In genomic region chr3:101423984-101424888, GRCh38 we compare ENCODE assay signal across 19 cellular contexts.
DNase-seq lines count a peak whose midpoint lies in the region; ATAC-seq lines count a peak whose summit lies in the region.
"Had no signal": no experiment of that assay in that cellular context is flagged by ENCODE, and none has a peak within 500 bp of the region (broad histone marks: within the 10 kb centered on the region; RNA-seq: fewer than 3 reads in every experiment).

No MANE protein-coding gene starts in this region.

- H3K4me1 Mint-ChIP-seq in activated T-cell treated with anti-CD3 and anti-CD28 coated beads, Interleukin-2, amount 50 U/mL, for 72 hours (ENCODE audit: low read depth): peaks cover 43% of the 10 kb centered on the region
- H3K4me1 Mint-ChIP-seq: GM23338 had no signal

- peak overlapping the region in 1 of 2 donors; percentile 20 for H3K4me3 Mint-ChIP-seq in activated T-cell treated with anti-CD3 and anti-CD28 coated beads, Interleukin-2, amount 50 U/mL, for 72 hours
- H3K4me3 Mint-ChIP-seq: GM23338; stimulated activated memory B cell treated with anti-CD40 and anti-IgM and Interleukin-4, amounts not matched to agents 10 μg/mL and 1 μg/mL and 100 μg/mL, for 72 hours had no signal

- H3K9me3 Mint-ChIP-seq in activated T-cell treated with anti-CD3 and anti-CD28 coated beads, Interleukin-2, amount 50 U/mL, for 72 hours: peaks cover 10 to 21% of the 10 kb centered on the region in 2 donors

- H3K27me3 Mint-ChIP-seq in activated T-cell treated with anti-CD3 and anti-CD28 coated beads, Interleukin-2, amount 50 U/mL, for 72 hours (ENCODE audit: low read depth): no peaks in the 10 kb centered on the region
- H3K27me3 Mint-ChIP-seq: stimulated activated memory B cell treated with anti-CD40 and anti-IgM and Interleukin-4, amounts not matched to agents 10 μg/mL and 1 μg/mL and 100 μg/mL, for 72 hours had no signal

- DNase-seq in stimulated activated CD4-positive, alpha-beta T cell treated with anti-CD3 and anti-CD28 coated beads, Interleukin-1b, Interleukin-23, amount 100 ng/mL, for 48 hours: peak; percentile 12
- no peak for DNase-seq in stimulated activated CD4-positive, alpha-beta T cell treated with anti-CD3 and anti-CD28 coated beads, Interleukin-4, amount 100 ng/mL, for 1 hour
- peak; percentile 16 to 45 for DNase-seq in activated T-cell treated with anti-CD3 and anti-CD28 coated beads, Interleukin-2, amount 50 U/mL, for 72 hours
- DNase-seq in mesenteric fat pad (ENCODE audit: low spot score) (peak; percentile 78), RKO (ENCODE audit: low spot score) (no peak), occipital lobe (lab: John Stamatoyannopoulos, UW) (no peak), cerebellar nuclear complex (lab: John Stamatoyannopoulos, UW) (no peak)
- DNase-seq: activated CD4-positive, alpha-beta T cell treated with anti-CD3 and anti-CD28 coated beads, Interleukin-2, amount 50 U/mL, for 4 hours; amniotic stem cell; Caco-2; dorsolateral prefrontal cortex; islet precursor cell; KBM-7; NCI-H2171 treated with DMSO at 0.1 percent for 48 hours; NCI-H526 treated with DMSO at 0.1 percent for 48 hours; right lobe of liver; tibial artery had no signal

- no peak overlapping the region for H3K27ac Mint-ChIP-seq in activated T-cell treated with anti-CD3 and anti-CD28 coated beads, Interleukin-2, amount 50 U/mL, for 72 hours
- H3K27ac Mint-ChIP-seq: GM23338; stimulated activated memory B cell treated with anti-CD40 and anti-IgM and Interleukin-4, amounts not matched to agents 10 μg/mL and 1 μg/mL and 100 μg/mL, for 72 hours had no signal

- ATAC-seq in activated T-cell treated with anti-CD3 and anti-CD28 coated beads, Interleukin-2, amount 50 U/mL, for 72 hours (replicated peaks in 1 of 2): peak; percentile 79 to 91
- ATAC-seq: GM23338; stimulated activated memory B cell treated with anti-CD40 and anti-IgM and Interleukin-4, amounts not matched to agents 10 μg/mL and 1 μg/mL and 100 μg/mL, for 72 hours had no signal

- H3K36me3 Mint-ChIP-seq in activated T-cell treated with anti-CD3 and anti-CD28 coated beads, Interleukin-2, amount 50 U/mL, for 72 hours (ENCODE audit: insufficient read depth in 2 of 2): peaks cover 15% of the 10 kb centered on the region in 2 donors

Comparison
In these comparisons a context has a peak if more than half of its experiments do, and no peak if none do; other contexts are left out.
1. DNase-seq: peak in stimulated activated CD4-positive, alpha-beta T cell treated with anti-CD3 and anti-CD28 coated beads, Interleukin-1b, Interleukin-23, amount 100 ng/mL, for 48 hours (single experiment), activated T-cell treated with anti-CD3 and anti-CD28 coated beads, Interleukin-2, amount 50 U/mL, for 72 hours (2 of 2) and mesenteric fat pad (single experiment); none in stimulated activated CD4-positive, alpha-beta T cell treated with anti-CD3 and anti-CD28 coated beads, Interleukin-4, amount 100 ng/mL, for 1 hour (single experiment), RKO (single experiment), occipital lobe (single experiment) and cerebellar nuclear complex (0 of 2).